ENCODE assay signal across 1 cellular context in the genomic region with DNA sequence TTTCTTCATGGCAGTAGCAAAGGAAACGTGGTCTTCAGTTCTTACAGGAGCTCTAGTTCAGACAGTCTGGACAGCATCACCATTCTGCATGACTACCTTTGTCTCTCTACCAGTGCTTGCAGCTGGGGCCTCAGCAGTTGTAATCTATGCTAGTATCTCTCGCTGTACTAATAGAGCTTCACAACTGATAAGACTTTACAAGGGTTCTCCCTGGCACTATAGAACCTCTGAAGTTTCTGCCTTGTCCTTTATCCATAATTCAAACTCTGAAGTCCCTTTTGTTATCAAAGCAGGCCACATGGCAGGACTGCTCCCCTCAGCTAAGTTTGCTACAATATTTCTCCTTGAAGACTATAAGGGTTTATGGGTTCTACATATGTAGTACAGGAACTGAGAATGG.
TF ChIP-seq lines count a peak whose summit lies in the region.

No MANE protein-coding gene starts in this region.

TF ChIP-seq in GM23338, 12 proteins besides CTCF, POLR2A, EP300 and RAD21 (continued from another document):
- TF ChIP-seq, protein P1, sequence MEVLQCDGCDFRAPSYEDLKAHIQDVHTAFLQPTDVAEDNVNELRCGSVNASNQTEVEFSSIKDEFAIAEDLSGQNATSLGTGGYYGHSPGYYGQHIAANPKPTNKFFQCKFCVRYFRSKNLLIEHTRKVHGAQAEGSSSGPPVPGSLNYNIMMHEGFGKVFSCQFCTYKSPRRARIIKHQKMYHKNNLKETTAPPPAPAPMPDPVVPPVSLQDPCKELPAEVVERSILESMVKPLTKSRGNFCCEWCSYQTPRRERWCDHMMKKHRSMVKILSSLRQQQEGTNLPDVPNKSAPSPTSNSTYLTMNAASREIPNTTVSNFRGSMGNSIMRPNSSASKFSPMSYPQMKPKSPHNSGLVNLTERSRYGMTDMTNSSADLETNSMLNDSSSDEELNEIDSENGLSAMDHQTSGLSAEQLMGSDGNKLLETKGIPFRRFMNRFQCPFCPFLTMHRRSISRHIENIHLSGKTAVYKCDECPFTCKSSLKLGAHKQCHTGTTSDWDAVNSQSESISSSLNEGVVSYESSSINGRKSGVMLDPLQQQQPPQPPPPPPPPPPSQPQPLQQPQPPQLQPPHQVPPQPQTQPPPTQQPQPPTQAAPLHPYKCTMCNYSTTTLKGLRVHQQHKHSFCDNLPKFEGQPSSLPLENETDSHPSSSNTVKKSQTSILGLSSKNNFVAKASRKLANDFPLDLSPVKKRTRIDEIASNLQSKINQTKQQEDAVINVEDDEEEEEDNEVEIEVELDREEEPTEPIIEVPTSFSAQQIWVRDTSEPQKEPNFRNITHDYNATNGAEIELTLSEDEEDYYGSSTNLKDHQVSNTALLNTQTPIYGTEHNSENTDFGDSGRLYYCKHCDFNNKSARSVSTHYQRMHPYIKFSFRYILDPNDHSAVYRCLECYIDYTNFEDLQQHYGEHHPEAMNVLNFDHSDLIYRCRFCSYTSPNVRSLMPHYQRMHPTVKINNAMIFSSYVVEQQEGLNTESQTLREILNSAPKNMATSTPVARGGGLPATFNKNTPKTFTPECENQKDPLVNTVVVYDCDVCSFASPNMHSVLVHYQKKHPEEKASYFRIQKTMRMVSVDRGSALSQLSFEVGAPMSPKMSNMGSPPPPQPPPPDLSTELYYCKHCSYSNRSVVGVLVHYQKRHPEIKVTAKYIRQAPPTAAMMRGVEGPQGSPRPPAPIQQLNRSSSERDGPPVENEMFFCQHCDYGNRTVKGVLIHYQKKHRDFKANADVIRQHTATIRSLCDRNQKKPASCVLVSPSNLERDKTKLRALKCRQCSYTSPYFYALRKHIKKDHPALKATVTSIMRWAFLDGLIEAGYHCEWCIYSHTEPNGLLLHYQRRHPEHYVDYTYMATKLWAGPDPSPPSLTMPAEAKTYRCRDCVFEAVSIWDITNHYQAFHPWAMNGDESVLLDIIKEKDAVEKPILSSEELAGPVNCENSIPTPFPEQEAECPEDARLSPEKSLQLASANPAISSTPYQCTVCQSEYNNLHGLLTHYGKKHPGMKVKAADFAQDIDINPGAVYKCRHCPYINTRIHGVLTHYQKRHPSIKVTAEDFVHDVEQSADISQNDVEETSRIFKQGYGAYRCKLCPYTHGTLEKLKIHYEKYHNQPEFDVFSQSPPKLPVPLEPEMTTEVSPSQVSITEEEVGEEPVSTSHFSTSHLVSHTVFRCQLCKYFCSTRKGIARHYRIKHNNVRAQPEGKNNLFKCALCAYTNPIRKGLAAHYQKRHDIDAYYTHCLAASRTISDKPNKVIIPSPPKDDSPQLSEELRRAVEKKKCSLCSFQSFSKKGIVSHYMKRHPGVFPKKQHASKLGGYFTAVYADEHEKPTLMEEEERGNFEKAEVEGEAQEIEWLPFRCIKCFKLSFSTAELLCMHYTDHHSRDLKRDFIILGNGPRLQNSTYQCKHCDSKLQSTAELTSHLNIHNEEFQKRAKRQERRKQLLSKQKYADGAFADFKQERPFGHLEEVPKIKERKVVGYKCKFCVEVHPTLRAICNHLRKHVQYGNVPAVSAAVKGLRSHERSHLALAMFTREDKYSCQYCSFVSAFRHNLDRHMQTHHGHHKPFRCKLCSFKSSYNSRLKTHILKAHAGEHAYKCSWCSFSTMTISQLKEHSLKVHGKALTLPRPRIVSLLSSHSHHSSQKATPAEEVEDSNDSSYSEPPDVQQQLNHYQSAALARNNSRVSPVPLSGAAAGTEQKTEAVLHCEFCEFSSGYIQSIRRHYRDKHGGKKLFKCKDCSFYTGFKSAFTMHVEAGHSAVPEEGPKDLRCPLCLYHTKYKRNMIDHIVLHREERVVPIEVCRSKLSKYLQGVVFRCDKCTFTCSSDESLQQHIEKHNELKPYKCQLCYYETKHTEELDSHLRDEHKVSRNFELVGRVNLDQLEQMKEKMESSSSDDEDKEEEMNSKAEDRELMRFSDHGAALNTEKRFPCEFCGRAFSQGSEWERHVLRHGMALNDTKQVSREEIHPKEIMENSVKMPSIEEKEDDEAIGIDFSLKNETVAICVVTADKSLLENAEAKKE (CRISPR knock-in tag; IDR thresholded peaks at IDR 0.05): no peak
- no peak for TF ChIP-seq POLR2AphosphoS5 (IDR thresholded peaks at IDR 0.05; ENCODE audit: low read depth)
